Comparison of ENCODE assay signal across 8 cellular contexts in the genomic region with DNA sequence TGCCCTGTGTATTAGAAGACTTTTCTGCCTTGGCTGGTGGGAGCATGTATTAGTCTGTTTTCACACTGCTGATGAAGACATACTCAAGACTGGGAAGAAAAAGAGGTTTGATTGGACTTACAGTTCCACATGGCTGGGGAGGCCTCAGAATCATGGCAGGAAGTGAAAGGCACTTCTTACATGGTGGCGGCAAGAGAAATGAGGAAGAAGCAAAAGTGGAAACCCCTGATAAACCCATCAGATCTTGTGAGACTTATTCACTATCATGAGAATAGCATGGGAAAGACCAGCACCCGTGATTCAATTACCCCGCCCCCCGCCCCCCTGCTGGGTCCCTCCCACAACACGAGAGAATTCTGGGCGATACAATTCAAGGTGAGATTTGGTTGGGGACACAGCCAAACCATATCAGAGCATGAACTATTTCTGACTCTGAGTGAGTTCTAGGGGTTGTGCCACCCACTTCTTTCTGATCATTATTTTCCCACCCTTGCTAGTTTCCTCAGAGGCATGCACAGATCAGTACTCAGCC. TPM values are rescaled to one million over a fixed set of nuclear protein-coding genes. Genes with fewer than 3 reads are reported as not detected.
A peak's percentile ranks its signal among the peaks of the same experiment; 100 is the strongest.
DNase-seq lines count a peak whose midpoint lies in the region; ATAC-seq, FAIRE-seq and TF ChIP-seq lines count a peak whose summit lies in the region.
"Not testable (repeated sequence)": the region's sequence is repeated elsewhere in the genome, so short reads cannot be mapped to it uniquely, and the experiment has no call there.

No MANE protein-coding gene starts in this region.

- WGBS in body of pancreas, 2 donors = 46 to 52% methylated on average over 6 of the region's 6 CpGs

- peaks cover 62% of the 10 kb centered on the region for H3K4me1 ChIP-seq in body of pancreas

- intact Hi-C loops in activated B cell treated with CpG ODN at 0.5 μM for 24 hours (cut with micrococcal nuclease) = loop anchor here (1.0 to 2.0 kb wide), 3 partner anchors 11 to 27 kb away; no protein-coding TSS in a partner anchor
- intact Hi-C loops in activated T-helper 1 cell treated with anti-CD3 and anti-CD28 coated beads, Interleukin-12 subunit alpha, Interleukin-12 subunit beta, Interleukin-2, Interleukin-4 antibody, amounts not matched to agents 30 ng/mL and 10 ng/mL and 1 ng/mL, durations not matched to agents 14 hours and 24 hours and 36 hours (cut with micrococcal nuclease); body of pancreas (cut with DNase I): not testable (repeated sequence)

- FAIRE-seq in GM12892 (lab: Jason Lieb, UNC) = peak; percentile 17

- H3K36me3 ChIP-seq in body of pancreas (replicated peaks in 1 of 2; ENCODE audit: insufficient read depth in 1 of 2, low read depth in 2 of 2) = not testable (repeated sequence)

- not testable (repeated sequence) for H3K27me3 ChIP-seq in body of pancreas

- POLR2A ChIA-PET in activated B cell treated with CpG ODN at 0.5 μM for 24 hours (lab: Charles Lee) = not testable (repeated sequence)

- ATAC-seq in activated B cell treated with CpG ODN at 0.5 μM for 24 hours (ENCODE audit: low read depth) = peak; percentile 11
- ATAC-seq in body of pancreas; memory B cell (ENCODE audit: low read depth); stimulated activated naive CD8-positive, alpha-beta T cell treated with anti-CD3 and anti-CD28 coated beads, Interleukin-15, amount 100 ng/mL, for 72 hours: not testable (repeated sequence)

- TF ChIP-seq POLR2A in GM12892 (IDR thresholded peaks at IDR 0.05; ENCODE audit: low read depth, low read length); body of pancreas (IDR thresholded peaks at IDR 0.05): not testable (repeated sequence)

- not testable (repeated sequence) for H3K9me3 ChIP-seq in body of pancreas

- H3K27ac ChIP-seq in 22Rv1 (peak overlapping the region; percentile 55; the same call in 1 of the 2 replicates), body of pancreas (peak overlapping the region; percentile 13 to 87 (median 82))

- H3K4me3 Mint-ChIP-seq in activated B cell treated with CpG ODN at 0.5 μM for 24 hours (peak overlapping the region; percentile 45), memory B cell (peak overlapping the region; percentile 53)
- H3K4me3 Mint-ChIP-seq in activated T-helper 1 cell treated with anti-CD3 and anti-CD28 coated beads, Interleukin-12 subunit alpha, Interleukin-12 subunit beta, Interleukin-2, Interleukin-4 antibody, amounts not matched to agents 30 ng/mL and 10 ng/mL and 1 ng/mL, durations not matched to agents 14 hours and 24 hours and 36 hours = peak overlapping the region; percentile 31
- H3K4me3 Mint-ChIP-seq in stimulated activated naive CD8-positive, alpha-beta T cell treated with anti-CD3 and anti-CD28 coated beads, Interleukin-15, amount 100 ng/mL, for 72 hours = peak overlapping the region; percentile 16 to 22

- DNase-seq in GM12892 (ENCODE audit: insufficient read length); activated B cell treated with CpG ODN at 0.5 μM for 24 hours; activated T-helper 1 cell treated with anti-CD3 and anti-CD28 coated beads, Interleukin-12 subunit alpha, Interleukin-12 subunit beta, Interleukin-2, Interleukin-4 antibody, amounts not matched to agents 30 ng/mL and 10 ng/mL and 1 ng/mL, durations not matched to agents 14 hours and 24 hours and 36 hours (ENCODE audit: low spot score); body of pancreas; memory B cell (ENCODE audit: low spot score in 2 of 2); stimulated activated naive CD8-positive, alpha-beta T cell treated with anti-CD3 and anti-CD28 coated beads, Interleukin-15, amount 100 ng/mL, for 72 hours: not testable (repeated sequence)
- peak; percentile 26 for DNase-seq in stimulated activated CD4-positive, alpha-beta T cell treated with anti-CD3 and anti-CD28 coated beads, Interleukin-12 subunit alpha, Interleukin-12 subunit beta, amount 100 ng/mL, for 4 hours

- H3K36me3 Mint-ChIP-seq in activated B cell treated with CpG ODN at 0.5 μM for 24 hours (ENCODE audit: low read depth) (peaks cover 50% of the 10 kb centered on the region), memory B cell (peaks cover 38% of the 10 kb centered on the region)
- H3K36me3 Mint-ChIP-seq in activated T-helper 1 cell treated with anti-CD3 and anti-CD28 coated beads, Interleukin-12 subunit alpha, Interleukin-12 subunit beta, Interleukin-2, Interleukin-4 antibody, amounts not matched to agents 30 ng/mL and 10 ng/mL and 1 ng/mL, durations not matched to agents 14 hours and 24 hours and 36 hours (ENCODE audit: low read depth) = peaks cover 49% of the 10 kb centered on the region

- H3K27ac Mint-ChIP-seq in activated B cell treated with CpG ODN at 0.5 μM for 24 hours (peak overlapping the region; percentile 85), memory B cell (peak overlapping the region; percentile 91)
- peak overlapping the region; percentile 77 for H3K27ac Mint-ChIP-seq in activated T-helper 1 cell treated with anti-CD3 and anti-CD28 coated beads, Interleukin-12 subunit alpha, Interleukin-12 subunit beta, Interleukin-2, Interleukin-4 antibody, amounts not matched to agents 30 ng/mL and 10 ng/mL and 1 ng/mL, durations not matched to agents 14 hours and 24 hours and 36 hours
- peak overlapping the region in 1 of 2 donors; percentile 40 for H3K27ac Mint-ChIP-seq in stimulated activated naive CD8-positive, alpha-beta T cell treated with anti-CD3 and anti-CD28 coated beads, Interleukin-15, amount 100 ng/mL, for 72 hours

- H3K4me1 Mint-ChIP-seq in activated B cell treated with CpG ODN at 0.5 μM for 24 hours (peaks cover 91% of the 10 kb centered on the region), memory B cell (peaks cover 57% of the 10 kb centered on the region)
- H3K4me1 Mint-ChIP-seq in activated T-helper 1 cell treated with anti-CD3 and anti-CD28 coated beads, Interleukin-12 subunit alpha, Interleukin-12 subunit beta, Interleukin-2, Interleukin-4 antibody, amounts not matched to agents 30 ng/mL and 10 ng/mL and 1 ng/mL, durations not matched to agents 14 hours and 24 hours and 36 hours (ENCODE audit: low read depth) = peaks cover 72% of the 10 kb centered on the region
- peaks cover 83% of the 10 kb centered on the region for H3K4me1 Mint-ChIP-seq in stimulated activated naive CD8-positive, alpha-beta T cell treated with anti-CD3 and anti-CD28 coated beads, Interleukin-15, amount 100 ng/mL, for 72 hours

- H3K4me3 ChIP-seq in body of pancreas = not testable (repeated sequence)

- TF ChIP-seq CTCF in 22Rv1 (IDR thresholded peaks at IDR 0.05); activated B cell treated with CpG ODN at 0.5 μM for 24 hours (IDR thresholded peaks at IDR 0.05); body of pancreas (IDR thresholded peaks at IDR 0.05): not testable (repeated sequence)

- not testable (repeated sequence) for H3K27me3 Mint-ChIP-seq in activated B cell treated with CpG ODN at 0.5 μM for 24 hours; activated T-helper 1 cell treated with anti-CD3 and anti-CD28 coated beads, Interleukin-12 subunit alpha, Interleukin-12 subunit beta, Interleukin-2, Interleukin-4 antibody, amounts not matched to agents 30 ng/mL and 10 ng/mL and 1 ng/mL, durations not matched to agents 14 hours and 24 hours and 36 hours (ENCODE audit: insufficient read depth); memory B cell; stimulated activated naive CD8-positive, alpha-beta T cell treated with anti-CD3 and anti-CD28 coated beads, Interleukin-15, amount 100 ng/mL, for 72 hours

- peaks cover 19% of the 10 kb centered on the region for H3K9me3 Mint-ChIP-seq in activated B cell treated with CpG ODN at 0.5 μM for 24 hours
- H3K9me3 Mint-ChIP-seq in activated T-helper 1 cell treated with anti-CD3 and anti-CD28 coated beads, Interleukin-12 subunit alpha, Interleukin-12 subunit beta, Interleukin-2, Interleukin-4 antibody, amounts not matched to agents 30 ng/mL and 10 ng/mL and 1 ng/mL, durations not matched to agents 14 hours and 24 hours and 36 hours = peaks cover 23% of the 10 kb centered on the region
- not testable (repeated sequence) for H3K9me3 Mint-ChIP-seq in memory B cell
- peaks cover 22 to 29% of the 10 kb centered on the region in 2 donors for H3K9me3 Mint-ChIP-seq in stimulated activated naive CD8-positive, alpha-beta T cell treated with anti-CD3 and anti-CD28 coated beads, Interleukin-15, amount 100 ng/mL, for 72 hours

- CTCF ChIA-PET in activated B cell treated with CpG ODN at 0.5 μM for 24 hours (lab: Charles Lee) = not testable (repeated sequence)

RNA-seq across cellular contexts. Expression of a gene that starts 31.0 kb away (rescaled TPM):
- polyA plus RNA-seq in GM12892 (2012; ENCODE audit: missing spikeins) = 19.0 TPM
- total RNA-seq in activated B cell treated with CpG ODN at 0.5 μM for 24 hours = 63.5 and 67.1 TPM in 2 replicates
- total RNA-seq in activated T-helper 1 cell treated with anti-CD3 and anti-CD28 coated beads, Interleukin-12 subunit alpha, Interleukin-12 subunit beta, Interleukin-2, Interleukin-4 antibody, amounts not matched to agents 30 ng/mL and 10 ng/mL and 1 ng/mL, durations not matched to agents 14 hours and 24 hours and 36 hours = 91.3 and 94.3 TPM in 2 replicates
- total RNA-seq in body of pancreas = 10 to 100 TPM; 24.6 to 25.1 TPM
